In the genomic region with DNA sequence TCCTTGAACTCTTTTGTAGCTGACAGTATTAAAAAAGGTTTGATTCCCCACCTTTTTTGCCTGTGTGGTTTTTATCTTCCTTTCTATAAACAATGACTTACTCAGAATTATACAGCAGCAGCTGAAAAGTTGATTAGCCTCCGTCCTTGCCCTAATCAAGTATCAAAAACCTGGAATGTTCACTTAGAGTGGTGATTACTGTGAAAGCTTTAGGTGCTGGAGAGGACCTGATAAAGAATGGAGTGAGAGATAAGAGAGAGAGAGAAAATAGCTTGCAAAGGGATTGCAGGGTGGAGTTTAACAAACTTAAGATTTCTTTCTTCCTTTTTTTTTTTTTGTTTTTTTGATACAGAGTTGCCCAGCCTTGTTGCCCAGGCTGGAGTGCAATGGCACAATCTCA, we compare ENCODE assay signal across 35 cellular contexts. TPM values are rescaled to one million over a fixed set of nuclear protein-coding genes. Genes with fewer than 3 reads are reported as not detected.
A peak's percentile ranks its signal among the peaks of the same experiment; 100 is the strongest.
DNase-seq lines count a peak whose midpoint lies in the region; ATAC-seq, FAIRE-seq and TF ChIP-seq lines count a peak whose summit lies in the region.
"Had no signal": no experiment of that assay in that cellular context is flagged by ENCODE, and none has a peak within 500 bp of the region (broad histone marks: within the 10 kb centered on the region; RNA-seq: fewer than 3 reads in every experiment).

No MANE protein-coding gene starts in this region.

- TF ChIP-seq POLR2A in HepG2 (IDR thresholded peaks at IDR 0.05; ENCODE audit: insufficient read depth in 1 of 2, low read depth in 2 of 2, low read length in 2 of 2): no peak
- no peak for TF ChIP-seq POLR2A in erythroblast (IDR thresholded peaks at IDR 0.05; ENCODE audit: low read length)

- no peaks in the 10 kb centered on the region for H4K20me1 ChIP-seq in HepG2 (ENCODE audit: insufficient read depth, low read length)

- CTCF ChIA-PET in HepG2 (lab: Yijun Ruan, JAX; ENCODE audit: low intra/inter-chr PET ratio, low total read pairs) (no interaction called here), GM10248 (lab: Yijun Ruan, JAX) (interaction anchor here (0.8 to 1.6 kb wide), 3 partner anchors 9 to 42 kb away, joined by 3 read pairs; no protein-coding TSS in a partner anchor)

- POLR2A ChIA-PET in HepG2 (lab: Yijun Ruan, JAX) (no interaction called here), GM10248 (lab: Yijun Ruan, JAX) (no interaction called here)

- H3K4me3 ChIP-seq in liver (ENCODE audit: low read depth in 1 of 3, low read length in 3 of 3): no peak overlapping the region
- no peak overlapping the region for H3K4me3 ChIP-seq in HepG2 (replicated peaks in 1 of 3; ENCODE audit: insufficient read depth in 1 of 3, low read depth in 2 of 3, low read length in 3 of 3)
- H3K4me3 ChIP-seq: MG63, neural progenitor cell, spleen, transverse colon had no signal

- TF ChIP-seq RAD21 in liver (IDR thresholded peaks at IDR 0.05): no peak
- no peak for TF ChIP-seq RAD21 in HepG2 (CRISPR knock-in tag; IDR thresholded peaks at IDR 0.05)

- peaks cover 63% of the 10 kb centered on the region for H3K4me1 Mint-ChIP-seq in nephron
- H3K4me1 Mint-ChIP-seq in stimulated activated naive CD8-positive, alpha-beta T cell treated with anti-CD3 and anti-CD28 coated beads, Interleukin-15, amount 100 ng/mL, for 72 hours: no peaks in the 10 kb centered on the region
- H3K4me1 Mint-ChIP-seq: activated CD4-positive, alpha-beta T cell treated with anti-CD3 and anti-CD28 coated beads for 36 hours; memory B cell had no signal

- peak overlapping the region; percentile 76 to 83 for H3K27ac ChIP-seq in liver (ENCODE audit: low read depth in 1 of 2, low read length in 2 of 2)
- H3K27ac ChIP-seq in HepG2 (ENCODE audit: extremely low read length, insufficient read depth, low read length): no peak overlapping the region
- H3K27ac ChIP-seq: C4-2B, KMS-11, neural progenitor cell, spleen, transverse colon had no signal

- H3K27ac Mint-ChIP-seq in nephron: peak overlapping the region; percentile 18 to 57 (median 37)
- no peak overlapping the region for H3K27ac Mint-ChIP-seq in stimulated activated naive CD8-positive, alpha-beta T cell treated with anti-CD3 and anti-CD28 coated beads, Interleukin-15, amount 100 ng/mL, for 72 hours
- H3K27ac Mint-ChIP-seq: activated CD4-positive, alpha-beta T cell treated with anti-CD3 and anti-CD28 coated beads for 36 hours; activated CD8-positive, alpha-beta T cell treated with anti-CD3 and anti-CD28 coated beads for 36 hours; activated T-helper 1 cell treated with anti-CD3 and anti-CD28 coated beads, Interleukin-12 subunit alpha, Interleukin-12 subunit beta, Interleukin-2, Interleukin-4 antibody, amounts not matched to agents 30 ng/mL and 10 ng/mL and 1 ng/mL, durations not matched to agents 14 hours and 24 hours and 36 hours; memory B cell; neural progenitor cell had no signal

- H3K9me3 ChIP-seq in liver (ENCODE audit: control insufficient read depth in 4 of 4, low read length in 3 of 4) (no peaks in the 10 kb centered on the region), HepG2 (ENCODE audit: low read length) (no peaks in the 10 kb centered on the region)
- H3K9me3 ChIP-seq: Caco-2, MG63, SK-N-SH, spleen, transverse colon had no signal

- WGBS in liver: 57% methylated on average over 1 of the region's 1 CpG
- WGBS in HepG2 (ENCODE audit: low lambda C conversion rate): 88% methylated on average over 1 of the region's 1 CpG

- H3K27me3 ChIP-seq in liver (ENCODE audit: control insufficient read depth in 4 of 4, insufficient read depth in 4 of 4, low read length in 3 of 4) (no peaks in the 10 kb centered on the region), HepG2 (ENCODE audit: control insufficient read depth in 1 of 2, insufficient read depth in 2 of 2, low read length in 2 of 2) (no peaks in the 10 kb centered on the region)

- H3K4me1 ChIP-seq in liver (ENCODE audit: control insufficient read depth in 4 of 4, insufficient read depth in 4 of 4, low read length in 3 of 4) (peaks cover 8 to 85% (median 70%) of the 10 kb centered on the region in 4 donors), HepG2 (ENCODE audit: insufficient read depth, low read length) (peaks cover 80% of the 10 kb centered on the region)
- H3K4me1 ChIP-seq: spleen had no signal

- no peak for DNase-seq in HepG2 (ENCODE audit: low spot score)
- DNase-seq in erythroblast (lab: John Stamatoyannopoulos, UW): peak; percentile 8 to 69
- no peak for DNase-seq in GM10248 (ENCODE audit: extremely low spot score)
- no peak for DNase-seq in stimulated activated naive CD8-positive, alpha-beta T cell treated with anti-CD3 and anti-CD28 coated beads, Interleukin-15, amount 100 ng/mL, for 72 hours
- DNase-seq: 8988T; activated CD4-positive, alpha-beta T cell treated with anti-CD3 and anti-CD28 coated beads for 36 hours; activated CD8-positive, alpha-beta memory T cell treated with anti-CD3 and anti-CD28 coated beads, Interleukin-2, amount 50 U/mL, for 48 hours; activated CD8-positive, alpha-beta T cell treated with anti-CD3 and anti-CD28 coated beads for 36 hours; activated naive CD4-positive, alpha-beta T cell treated with Interleukin-2 at 50 U/mL for 16 hours; Caco-2; cerebellar nuclear complex; DMS53; MG63; NCI-H2029; right cardiac atrium; SK-N-SH; spleen; stimulated activated CD4-positive, alpha-beta T cell treated with anti-CD3 and anti-CD28 coated beads, Interleukin-2, amount 100 ng/mL, for 48 hours; transverse colon had no signal

- in situ Hi-C loops in HepG2 (cut with HindIII; ENCODE audit: extremely low pct_ligation_motif_present, low pct_unique_long_range_greater_than_20kb): no loop called here

- intact Hi-C loops in HepG2 (cut with micrococcal nuclease; ENCODE audit: unreplicated experiment): no loop called here

- no peak overlapping the region for H2AFZ ChIP-seq in HepG2 (ENCODE audit: low read length)
- H2AFZ ChIP-seq: neural progenitor cell had no signal

- H3K36me3 ChIP-seq in liver (ENCODE audit: control insufficient read depth in 4 of 4, insufficient read depth in 3 of 4, low read depth in 1 of 4, low read length in 3 of 4): no peaks in the 10 kb centered on the region
- no peaks in the 10 kb centered on the region for H3K36me3 ChIP-seq in HepG2 (replicated peaks in 1 of 2; ENCODE audit: control insufficient read depth in 1 of 2, insufficient read depth in 2 of 2, low read length in 2 of 2)
- H3K36me3 ChIP-seq: MG63, neural progenitor cell, spleen, transverse colon had no signal

- H3K27me3 Mint-ChIP-seq in nephron (ENCODE audit: low read depth): peaks cover 17% of the 10 kb centered on the region
- peaks cover 30% of the 10 kb centered on the region for H3K27me3 Mint-ChIP-seq in stimulated activated naive CD8-positive, alpha-beta T cell treated with anti-CD3 and anti-CD28 coated beads, Interleukin-15, amount 100 ng/mL, for 72 hours

- no TSS peak for BruUV-seq in HepG2 (replicated peaks; lab: Mats Ljungman, UMichigan)

- ATAC-seq in HepG2 (no peak), GM21576 (IDR thresholded peaks at IDR 0.05; ENCODE audit: unreplicated experiment) (no peak), HG02610 (IDR thresholded peaks at IDR 0.05; ENCODE audit: unreplicated experiment) (no peak)
- ATAC-seq in stimulated activated naive CD8-positive, alpha-beta T cell treated with anti-CD3 and anti-CD28 coated beads, Interleukin-15, amount 100 ng/mL, for 72 hours: no peak
- ATAC-seq: activated CD4-positive, alpha-beta T cell treated with anti-CD3 and anti-CD28 coated beads for 36 hours; activated CD8-positive, alpha-beta T cell treated with anti-CD3 and anti-CD28 coated beads for 36 hours; right cardiac atrium; Right ventricle myocardium inferior had no signal

- H3K9me3 Mint-ChIP-seq in nephron: no peaks in the 10 kb centered on the region
- H3K9me3 Mint-ChIP-seq in stimulated activated naive CD8-positive, alpha-beta T cell treated with anti-CD3 and anti-CD28 coated beads, Interleukin-15, amount 100 ng/mL, for 72 hours: no peaks in the 10 kb centered on the region
- H3K9me3 Mint-ChIP-seq: activated CD8-positive, alpha-beta T cell treated with anti-CD3 and anti-CD28 coated beads for 36 hours; activated T-helper 1 cell treated with anti-CD3 and anti-CD28 coated beads, Interleukin-12 subunit alpha, Interleukin-12 subunit beta, Interleukin-2, Interleukin-4 antibody, amounts not matched to agents 30 ng/mL and 10 ng/mL and 1 ng/mL, durations not matched to agents 14 hours and 24 hours and 36 hours; memory B cell; neural progenitor cell had no signal

- TF ChIP-seq EP300 in HepG2 (IDR thresholded peaks at IDR 0.05; ENCODE audit: low read depth in 2 of 2, low read length in 2 of 2): no peak
- TF ChIP-seq EP300 in HepG2 (CRISPR knock-in tag; IDR thresholded peaks at IDR 0.05; ENCODE audit: borderline replicate concordance): no peak

- no peak for FAIRE-seq in HepG2 (lab: Jason Lieb, UNC)
- FAIRE-seq: endometrium, frontal cortex, GM12892, HTR-8/SVneo, TTC549 had no signal

- TF ChIP-seq CTCF in liver (IDR thresholded peaks at IDR 0.05; ENCODE audit: low read depth, low read length, missing input control): no peak
- TF ChIP-seq CTCF in HepG2 (CRISPR knock-in tag; IDR thresholded peaks at IDR 0.05): no peak
- TF ChIP-seq CTCF in nephron (IDR thresholded peaks at IDR 0.05; ENCODE audit: unreplicated experiment in 3 of 3): no peak
- no peak for TF ChIP-seq CTCF in GM10248 (IDR thresholded peaks at IDR 0.05; ENCODE audit: control extremely low read depth, extremely low read depth, low read depth, missing control alignments)

- H3K4me3 Mint-ChIP-seq in nephron: peak overlapping the region in 1 of 3 experiments; percentile 1
- H3K4me3 Mint-ChIP-seq in stimulated activated naive CD8-positive, alpha-beta T cell treated with anti-CD3 and anti-CD28 coated beads, Interleukin-15, amount 100 ng/mL, for 72 hours: no peak overlapping the region
- H3K4me3 Mint-ChIP-seq: activated CD4-positive, alpha-beta T cell treated with anti-CD3 and anti-CD28 coated beads for 36 hours; activated CD8-positive, alpha-beta T cell treated with anti-CD3 and anti-CD28 coated beads for 36 hours; activated T-helper 1 cell treated with anti-CD3 and anti-CD28 coated beads, Interleukin-12 subunit alpha, Interleukin-12 subunit beta, Interleukin-2, Interleukin-4 antibody, amounts not matched to agents 30 ng/mL and 10 ng/mL and 1 ng/mL, durations not matched to agents 14 hours and 24 hours and 36 hours; memory B cell; neural progenitor cell had no signal

- no peaks in the 10 kb centered on the region for H3K36me3 Mint-ChIP-seq in nephron (ENCODE audit: low read depth)
- H3K36me3 Mint-ChIP-seq: neural progenitor cell had no signal

- H3K9ac ChIP-seq in liver (ENCODE audit: low read depth in 1 of 2, low read length in 2 of 2): peak overlapping the region in 1 of 2 donors; percentile 77
- H3K9ac ChIP-seq in HepG2 (ENCODE audit: insufficient read depth, low read depth, low read length): no peak overlapping the region
- H3K9ac ChIP-seq: KMS-11, neural progenitor cell, SK-N-SH had no signal

- H3K4me2 ChIP-seq in HepG2 (ENCODE audit: low read depth, low read length): no peak overlapping the region
- H3K4me2 ChIP-seq: KMS-11, neural progenitor cell, SK-N-SH had no signal

- H3K79me2 ChIP-seq in HepG2 (ENCODE audit: insufficient read depth, low read length): peaks cover 19% of the 10 kb centered on the region

RNA-seq across cellular contexts. Expression of a gene that starts 6.7 kb away (rescaled TPM):
- total RNA-seq in liver (10 to 100 TPM; 19.3 to 31.9 TPM), HepG2 (2016; rRNA removed; fragmentation: Illumina TruSeq; extraction: Trizol) (15.6 and 16.2 TPM in 2 replicates)
- polyA plus RNA-seq in liver (10 to 100 TPM; 12.0 to 12.9 TPM), HepG2 (2011; rRNA removed) (5.6 and 6.2 TPM in 2 replicates)
- 7.7 and 9.4 TPM in 2 replicates for total RNA-seq in HepG2 (2016; cell fraction: cytosol; rRNA removed; fragmentation: Illumina TruSeq; extraction: Trizol; ENCODE audit: low read depth)
- 14.2 and 15.2 TPM in 2 replicates for total RNA-seq in HepG2 (2016; cell fraction: insoluble cytoplasmic fraction; rRNA removed; fragmentation: Illumina TruSeq; extraction: Trizol)
- total RNA-seq in HepG2 (2016; cell fraction: membrane; rRNA removed; fragmentation: Illumina TruSeq; extraction: Trizol): 8.3 and 8.9 TPM in 2 replicates
- total RNA-seq in HepG2 (2016; cell fraction: nucleus; rRNA removed; fragmentation: Illumina TruSeq; extraction: Trizol): 15.2 and 18.4 TPM in 2 replicates
- 3.3 and 4.1 TPM in 2 replicates for polyA plus RNA-seq in HepG2 (2011; cell fraction: cytosol; rRNA removed)
- polyA plus RNA-seq in HepG2 (2011; cell fraction: nucleus; rRNA removed): 8.2 and 8.8 TPM in 2 replicates
- 5.6 and 8.0 TPM in 2 replicates for polyA plus RNA-seq in HepG2 (2012)
- polyA plus RNA-seq in HepG2 (2016; cell fraction: cytosol; fragmentation: Illumina TruSeq; extraction: Trizol; ENCODE audit: low read depth): 0.40 and 0.80 TPM in 2 replicates
- 10.1 and 12.1 TPM in 2 replicates for polyA plus RNA-seq in HepG2 (2016; cell fraction: insoluble cytoplasmic fraction; fragmentation: Illumina TruSeq; extraction: Trizol; ENCODE audit: low read depth)
- polyA plus RNA-seq in HepG2 (2016; cell fraction: membrane; fragmentation: Illumina TruSeq; extraction: Trizol; ENCODE audit: low read depth): 1.1 and 1.4 TPM in 2 replicates
- 16.9 and 17.7 TPM in 2 replicates for polyA plus RNA-seq in HepG2 (2016; cell fraction: nucleus; fragmentation: Illumina TruSeq; extraction: Trizol; ENCODE audit: insufficient read depth, low read depth)
- polyA minus RNA-seq in HepG2 (2011; rRNA and poly(A)+ RNA removed; ENCODE audit: low replicate concordance): 12.1 TPM in 1 of 2 replicates, not detected in the other
- 7.9 and 9.0 TPM in 2 replicates for polyA minus RNA-seq in HepG2 (2011; cell fraction: cytosol; rRNA and poly(A)+ RNA removed)
- 17.5 and 18.3 TPM in 2 replicates for polyA minus RNA-seq in HepG2 (2011; cell fraction: nucleus; rRNA and poly(A)+ RNA removed)
- total RNA-seq: activated CD4-positive, alpha-beta T cell treated with anti-CD3 and anti-CD28 coated beads for 36 hours; activated CD8-positive, alpha-beta T cell treated with anti-CD3 and anti-CD28 coated beads for 36 hours; activated T-helper 1 cell treated with anti-CD3 and anti-CD28 coated beads, Interleukin-12 subunit alpha, Interleukin-12 subunit beta, Interleukin-2, Interleukin-4 antibody, amounts not matched to agents 30 ng/mL and 10 ng/mL and 1 ng/mL, durations not matched to agents 14 hours and 24 hours and 36 hours; T-helper 1 cell treated with Interleukin-12 subunit alpha and Interleukin-12 subunit beta and Interleukin-4 antibody, amounts not matched to agents 30 ng/mL and 1 ng/mL, for 36 hours had no signal

Comparison
In these comparisons a context has a peak if more than half of its experiments do, and no peak if none do; other contexts are left out.
1. DNase-seq: peak in erythroblast (2 of 2); none in HepG2 (single experiment), GM10248 (single experiment) and stimulated activated naive CD8-positive, alpha-beta T cell treated with anti-CD3 and anti-CD28 coated beads, Interleukin-15, amount 100 ng/mL, for 72 hours (0 of 2).
2. H3K27ac Mint-ChIP-seq: peak in nephron (3 of 3); none in stimulated activated naive CD8-positive, alpha-beta T cell treated with anti-CD3 and anti-CD28 coated beads, Interleukin-15, amount 100 ng/mL, for 72 hours (0 of 2).